8 cellular contexts compared by ENCODE assay signal in the genomic region with DNA sequence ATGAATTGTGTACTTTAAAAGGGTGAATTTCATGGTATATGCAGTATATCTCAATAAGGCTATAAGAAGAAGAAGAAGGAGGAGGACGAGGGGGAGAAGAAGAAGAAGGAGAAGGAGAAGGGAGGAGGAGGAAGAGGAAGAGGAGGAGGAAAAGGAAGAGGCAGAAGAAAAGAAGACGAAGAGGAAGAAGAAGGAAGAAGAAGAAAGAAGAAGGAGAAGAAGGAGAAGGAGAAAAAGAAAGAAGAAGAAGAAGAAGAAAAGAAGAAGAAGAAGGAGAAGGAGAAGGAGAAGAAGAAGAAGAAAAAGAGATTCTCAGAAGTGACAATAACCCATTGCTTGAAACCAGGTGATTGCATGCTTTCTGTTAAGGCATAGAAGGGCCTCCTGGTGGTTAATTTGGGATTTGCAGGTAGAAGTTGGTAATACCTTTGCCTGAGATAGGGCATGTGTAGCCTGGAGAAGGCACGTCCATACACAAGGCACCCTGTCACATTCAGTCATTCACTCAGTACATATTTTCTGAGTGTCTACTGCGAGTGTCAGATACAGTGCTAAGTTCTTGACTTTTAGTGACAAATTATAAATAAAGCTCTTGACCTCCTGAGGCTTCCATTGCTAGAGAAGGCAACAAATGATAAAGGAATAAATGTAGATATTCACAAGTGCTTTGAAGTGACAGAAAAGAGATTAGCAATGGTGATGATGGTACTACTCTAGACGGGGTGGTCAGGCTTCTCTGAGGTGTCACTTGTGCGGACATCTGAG.
DNase-seq lines count a peak whose midpoint lies in the region; ATAC-seq and TF ChIP-seq lines count a peak whose summit lies in the region.

No MANE protein-coding gene starts in this region.

- ATAC-seq in GM19467 (IDR thresholded peaks at IDR 0.05; ENCODE audit: unreplicated experiment) (peak; percentile 88), GM21423 (IDR thresholded peaks at IDR 0.05; ENCODE audit: unreplicated experiment) (no peak)

- H3K9ac ChIP-seq in mesenchymal stem cell (ENCODE audit: low read length) = no peak overlapping the region

- no peak overlapping the region for H4K8ac ChIP-seq in mesenchymal stem cell (ENCODE audit: low read length)

- H3K9me3 ChIP-seq in mesenchymal stem cell (ENCODE audit: control insufficient read depth, low read length) = no peaks in the 10 kb centered on the region

- no peak overlapping the region for H3K4ac ChIP-seq in mesenchymal stem cell (ENCODE audit: low read depth in 1 of 2, low read length in 2 of 2)

- no peak overlapping the region for H2BK5ac ChIP-seq in mesenchymal stem cell (ENCODE audit: low read depth, low read length, poor library complexity, severe bottlenecking)

- H3K36me3 ChIP-seq in mesenchymal stem cell (ENCODE audit: control insufficient read depth in 1 of 2, insufficient read depth in 2 of 2, low read depth in 1 of 2, low read length in 2 of 2) = no peaks in the 10 kb centered on the region

- H3K14ac ChIP-seq in mesenchymal stem cell (ENCODE audit: low read length in 2 of 2) = no peak overlapping the region

- H3K4me1 ChIP-seq in mesenchymal stem cell (ENCODE audit: control insufficient read depth, insufficient read depth, low read depth, low read length) = no peaks in the 10 kb centered on the region

- no peak overlapping the region for H2AK5ac ChIP-seq in mesenchymal stem cell (ENCODE audit: low read length, severe bottlenecking)

- no peak overlapping the region for H3K18ac ChIP-seq in mesenchymal stem cell (ENCODE audit: low read depth in 1 of 2, low read length in 2 of 2)

- no peak overlapping the region for H2BK12ac ChIP-seq in mesenchymal stem cell (ENCODE audit: low read length in 2 of 2)

- H3K4me3 ChIP-seq in WI38 (ENCODE audit: low read depth, low read length) (no peak overlapping the region), mesenchymal stem cell (ENCODE audit: insufficient read depth in 1 of 2, low read depth in 1 of 2, low read length in 2 of 2) (no peak overlapping the region)

- peak; percentile 28; the same call in 1 of the 2 replicates for TF ChIP-seq CTCF in WI38 (IDR thresholded peaks at IDR 0.05; ENCODE audit: low read depth, low read length)

- no peak overlapping the region for H2BK120ac ChIP-seq in mesenchymal stem cell (ENCODE audit: low read depth, low read length)

- H3K79me1 ChIP-seq in mesenchymal stem cell (replicated peaks; ENCODE audit: low read length, poor library complexity, severe bottlenecking) = no peaks in the 10 kb centered on the region

- H2AFZ ChIP-seq in mesenchymal stem cell (ENCODE audit: low read depth, low read length) = no peak overlapping the region

- no peaks in the 10 kb centered on the region for H3K27me3 ChIP-seq in mesenchymal stem cell (ENCODE audit: control insufficient read depth in 1 of 2, insufficient read depth in 1 of 2, low read length in 2 of 2)

- H3K27ac ChIP-seq in mesenchymal stem cell (ENCODE audit: low read length, poor library complexity, severe bottlenecking) = no peak overlapping the region

- WGBS in mesenchymal stem cell = 68% methylated on average over 5 of the region's 6 CpGs

- no peak overlapping the region for H2BK15ac ChIP-seq in mesenchymal stem cell (ENCODE audit: low read depth, poor library complexity, severe bottlenecking)

- H4K91ac ChIP-seq in mesenchymal stem cell (ENCODE audit: low read length) = no peak overlapping the region

- peak; percentile 34 for DNase-seq in ELF-1 (ENCODE audit: low read depth, low spot score)
- DNase-seq in HuH-7 (ENCODE audit: low spot score) = peak; percentile 23
- peak; percentile 18 for DNase-seq in mesenchymal stem cell
- DNase-seq in islet precursor cell = no peak
- DNase-seq in GF-D8 (lab: John Stamatoyannopoulos, UW) = no peak

- no peak overlapping the region for H3K4me2 ChIP-seq in mesenchymal stem cell (ENCODE audit: low read length, poor library complexity, severe bottlenecking)

- no peak overlapping the region for H3K23ac ChIP-seq in mesenchymal stem cell (ENCODE audit: low read length in 2 of 2)

Comparison
In these comparisons a context has a peak if more than half of its experiments do, and no peak if none do; other contexts are left out.
1. DNase-seq: peak in ELF-1 (single experiment), HuH-7 (single experiment) and mesenchymal stem cell (single experiment); none in islet precursor cell (single experiment) and GF-D8 (single experiment).